26 cellular contexts compared by ENCODE assay signal in genomic region chr9:134815435-134816214, GRCh38.
"Had no signal": no experiment of that assay in that cellular context is flagged by ENCODE, and none has a peak within 500 bp of the region (broad histone marks: within the 10 kb centered on the region; RNA-seq: fewer than 3 reads in every experiment).

No MANE protein-coding gene starts in this region.

- DNase-seq: activated B cell treated with CpG ODN at 0.5 μM for 24 hours; activated CD4-positive, alpha-beta T cell treated with anti-CD3 and anti-CD28 coated beads for 1 hour; activated CD4-positive, alpha-beta T cell treated with anti-CD3 and anti-CD28 coated beads, Interleukin-2, amount 10 ng/mL, durations not matched to agents 24 days and 14 days; activated CD4-positive, alpha-beta T cell treated with anti-CD3 and anti-CD28 coated beads, Interleukin-2, amount 50 U/mL, for 48 hours; activated CD8-positive, alpha-beta memory T cell treated with anti-CD3 and anti-CD28 coated beads, Interleukin-2, amount 10 ng/mL, durations not matched to agents 7 days and 5 days; activated effector memory CD4-positive, alpha-beta T cell treated with Interleukin-2 at 50 U/mL for 16 hours; activated naive CD4-positive, alpha-beta T cell; activated T-cell treated with anti-CD3 and anti-CD28 coated beads, Interleukin-2, amount 50 U/mL, for 24 hours; cerebellar nuclear complex; MG63; MV-4-11; NCI-H1092 treated with DMSO at 0.1 percent for 48 hours; NCI-H1436 treated with DMSO at 0.1 percent for 48 hours; NCI-H187; NCI-H2081; NCI-H446; NCI-H524; SIG-M5; T-helper 17 cell; T-helper 9 cell had no signal

- H3K9me3 Mint-ChIP-seq: activated B cell treated with CpG ODN at 0.5 μM for 24 hours; activated CD4-positive, alpha-beta T cell treated with anti-CD3 and anti-CD28 coated beads, Interleukin-2, amount 10 ng/mL, durations not matched to agents 24 days and 14 days; activated naive CD4-positive, alpha-beta T cell treated with anti-CD3 and anti-CD28 coated beads, Interleukin-2, amount 50 U/mL, for 24 hours; activated T-cell treated with anti-CD3 and anti-CD28 coated beads, Interleukin-2, amount 50 U/mL, for 24 hours; activated T-helper 1 cell treated with anti-CD3 and anti-CD28 coated beads, Interleukin-12 subunit alpha, Interleukin-12 subunit beta, Interleukin-2, Interleukin-4 antibody, amounts not matched to agents 30 ng/mL and 10 ng/mL and 1 ng/mL, durations not matched to agents 14 hours and 24 hours and 36 hours; brain had no signal

- H3K27me3 Mint-ChIP-seq: activated B cell treated with CpG ODN at 0.5 μM for 24 hours; activated CD4-positive, alpha-beta T cell treated with anti-CD3 and anti-CD28 coated beads, Interleukin-2, amount 10 ng/mL, durations not matched to agents 24 days and 14 days; activated CD8-positive, alpha-beta memory T cell treated with anti-CD3 and anti-CD28 coated beads, Interleukin-2, amount 10 ng/mL, durations not matched to agents 7 days and 5 days; activated naive CD4-positive, alpha-beta T cell treated with anti-CD3 and anti-CD28 coated beads, Interleukin-2, amount 50 U/mL, for 24 hours; activated T-cell treated with anti-CD3 and anti-CD28 coated beads, Interleukin-2, amount 50 U/mL, for 24 hours had no signal

- H3K4me1 Mint-ChIP-seq: activated B cell treated with CpG ODN at 0.5 μM for 24 hours; activated CD4-positive, alpha-beta T cell treated with anti-CD3 and anti-CD28 coated beads, Interleukin-2, amount 10 ng/mL, durations not matched to agents 24 days and 14 days; activated CD8-positive, alpha-beta memory T cell treated with anti-CD3 and anti-CD28 coated beads, Interleukin-2, amount 10 ng/mL, durations not matched to agents 7 days and 5 days; activated naive CD4-positive, alpha-beta T cell treated with anti-CD3 and anti-CD28 coated beads, Interleukin-2, amount 50 U/mL, for 24 hours; T-helper 17 cell had no signal

- H3K27me3 ChIP-seq: ascending aorta, cardiac muscle cell, MG63 had no signal

- ATAC-seq: activated CD8-positive, alpha-beta memory T cell treated with anti-CD3 and anti-CD28 coated beads, Interleukin-2, amount 10 ng/mL, durations not matched to agents 7 days and 5 days; T-helper 17 cell had no signal

- H3K9me3 ChIP-seq: ascending aorta, MG63 had no signal

- H3K4me3 Mint-ChIP-seq: activated B cell treated with CpG ODN at 0.5 μM for 24 hours; activated CD4-positive, alpha-beta T cell treated with anti-CD3 and anti-CD28 coated beads, Interleukin-2, amount 10 ng/mL, durations not matched to agents 24 days and 14 days; activated CD8-positive, alpha-beta memory T cell treated with anti-CD3 and anti-CD28 coated beads, Interleukin-2, amount 10 ng/mL, durations not matched to agents 7 days and 5 days; activated naive CD4-positive, alpha-beta T cell treated with anti-CD3 and anti-CD28 coated beads, Interleukin-2, amount 50 U/mL, for 24 hours; activated T-cell treated with anti-CD3 and anti-CD28 coated beads, Interleukin-2, amount 50 U/mL, for 24 hours; activated T-helper 1 cell treated with anti-CD3 and anti-CD28 coated beads, Interleukin-12 subunit alpha, Interleukin-12 subunit beta, Interleukin-2, Interleukin-4 antibody, amounts not matched to agents 30 ng/mL and 10 ng/mL and 1 ng/mL, durations not matched to agents 14 hours and 24 hours and 36 hours; brain; T-helper 17 cell had no signal

- FAIRE-seq: RCC 7860 had no signal

- H3K4me1 ChIP-seq: ascending aorta had no signal

- H3K27ac Mint-ChIP-seq: activated B cell treated with CpG ODN at 0.5 μM for 24 hours; activated CD4-positive, alpha-beta T cell treated with anti-CD3 and anti-CD28 coated beads, Interleukin-2, amount 10 ng/mL, durations not matched to agents 24 days and 14 days; activated CD8-positive, alpha-beta memory T cell treated with anti-CD3 and anti-CD28 coated beads, Interleukin-2, amount 10 ng/mL, durations not matched to agents 7 days and 5 days; activated naive CD4-positive, alpha-beta T cell treated with anti-CD3 and anti-CD28 coated beads, Interleukin-2, amount 50 U/mL, for 24 hours; activated T-cell treated with anti-CD3 and anti-CD28 coated beads, Interleukin-2, amount 50 U/mL, for 24 hours; activated T-helper 1 cell treated with anti-CD3 and anti-CD28 coated beads, Interleukin-12 subunit alpha, Interleukin-12 subunit beta, Interleukin-2, Interleukin-4 antibody, amounts not matched to agents 30 ng/mL and 10 ng/mL and 1 ng/mL, durations not matched to agents 14 hours and 24 hours and 36 hours; T-helper 17 cell had no signal

- H3K27ac ChIP-seq: ascending aorta, cardiac muscle cell had no signal

- H3K4me3 ChIP-seq: ascending aorta, cardiac muscle cell, MG63 had no signal

- H3K36me3 Mint-ChIP-seq: activated CD8-positive, alpha-beta memory T cell treated with anti-CD3 and anti-CD28 coated beads, Interleukin-2, amount 10 ng/mL, durations not matched to agents 7 days and 5 days; activated naive CD4-positive, alpha-beta T cell treated with anti-CD3 and anti-CD28 coated beads, Interleukin-2, amount 50 U/mL, for 24 hours had no signal
